In genomic region chrX:26254436-26254835, GRCh38 we compare ENCODE assay signal across 16 cellular contexts. TPM values are rescaled to one million over a fixed set of nuclear protein-coding genes. Genes with fewer than 3 reads are reported as not detected.
DNase-seq lines count a peak whose midpoint lies in the region; ATAC-seq, FAIRE-seq and TF ChIP-seq lines count a peak whose summit lies in the region.
"Had no signal": no experiment of that assay in that cellular context is flagged by ENCODE, and none has a peak within 500 bp of the region (broad histone marks: within the 10 kb centered on the region; RNA-seq: fewer than 3 reads in every experiment).

No MANE protein-coding gene starts in this region.

- ATAC-seq in GM21447 (IDR thresholded peaks at IDR 0.05; ENCODE audit: unreplicated experiment): no peak
- ATAC-seq: HCT116 had no signal

- no peak overlapping the region for H3K4me3 ChIP-seq in epithelial cell of proximal tubule (ENCODE audit: low read depth, low read length)
- H3K4me3 ChIP-seq: GM23248 had no signal

- TF ChIP-seq CTCF in epithelial cell of proximal tubule (conservative IDR thresholded peaks at IDR 0.05; ENCODE audit: low read depth, low read length): no peak

- DNase-seq in HK-2 (ENCODE audit: unreplicated experiment) (peak; percentile 47), epithelial cell of proximal tubule (ENCODE audit: low read depth) (peak; percentile 76), kidney tubule cell (ENCODE audit: low spot score) (peak; percentile 90), NCI-H82 treated with DMSO at 0.1 percent for 48 hours (lab: John Stamatoyannopoulos, UW; ENCODE audit: unreplicated experiment) (no peak), frontal cortex (ENCODE audit: low spot score in 2 of 2) (no peak), NK-92 (lab: John Stamatoyannopoulos, UW; ENCODE audit: unreplicated experiment) (no peak)
- DNase-seq: BE2C; CD4-positive, alpha-beta memory T cell; DMS153; GF-D8; GM23248 had no signal

- FAIRE-seq in frontal cortex (lab: Jason Lieb, UNC): no peak
- FAIRE-seq: A204.1, GM19239, H54 had no signal

RNA-seq across cellular contexts. Expression of gene MAGEB5, which starts 38.5 kb away (rescaled TPM):
- total RNA-seq in epithelial cell of proximal tubule: not detected in 2 replicates
- total RNA-seq in frontal cortex: not detected
- total RNA-seq: CD4-positive, alpha-beta memory T cell; GM23248 had no signal

Comparison
In these comparisons a context has a peak if more than half of its experiments do, and no peak if none do; other contexts are left out.
1. DNase-seq: peak in HK-2 (single experiment), epithelial cell of proximal tubule (single experiment) and kidney tubule cell (single experiment); none in NCI-H82 treated with DMSO at 0.1 percent for 48 hours (single experiment), frontal cortex (0 of 2) and NK-92 (single experiment).